9 cellular contexts compared by ENCODE assay signal in the genomic region with DNA sequence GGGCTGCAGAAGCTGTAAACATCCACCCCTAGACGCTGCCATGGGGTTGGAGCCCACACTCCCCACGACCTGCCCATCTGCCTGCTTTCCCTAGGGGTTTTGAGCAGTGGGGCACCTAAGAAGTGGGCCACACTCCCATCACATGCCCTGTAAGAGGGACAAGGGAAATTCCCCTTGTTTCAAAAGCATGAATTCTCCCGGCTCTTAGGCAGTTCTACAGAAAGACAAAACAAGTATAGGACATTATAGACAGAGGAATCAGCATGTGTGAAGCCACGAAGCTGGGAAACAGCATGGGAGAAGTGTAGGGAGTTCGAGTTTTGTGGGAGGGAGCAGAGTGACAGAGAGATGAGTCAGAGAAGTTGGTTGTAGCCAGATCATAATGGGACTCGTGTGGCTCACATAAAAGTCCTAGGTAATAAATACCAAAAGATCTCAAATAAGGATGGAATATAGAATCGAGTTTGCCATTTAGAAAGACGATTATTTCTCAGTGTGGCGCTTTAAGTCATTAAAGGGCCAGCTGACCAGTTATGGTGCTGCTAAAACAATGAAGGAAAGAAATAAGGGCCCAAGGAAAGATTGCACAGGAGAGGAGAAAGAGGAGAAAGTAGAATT. TPM values are rescaled to one million over a fixed set of nuclear protein-coding genes. Genes with fewer than 3 reads are reported as not detected.
DNase-seq lines count a peak whose midpoint lies in the region; ATAC-seq, FAIRE-seq and TF ChIP-seq lines count a peak whose summit lies in the region.
"Had no signal": no experiment of that assay in that cellular context is flagged by ENCODE, and none has a peak within 500 bp of the region (broad histone marks: within the 10 kb centered on the region; RNA-seq: fewer than 3 reads in every experiment).

No MANE protein-coding gene starts in this region.

- no peaks in the 10 kb centered on the region for H3K9me3 ChIP-seq in smooth muscle cell (replicated peaks; ENCODE audit: low read depth)

- H3K36me3 Mint-ChIP-seq in activated CD4-positive, alpha-beta T cell treated with anti-CD3 and anti-CD28 coated beads, Interleukin-2, amount 10 ng/mL, durations not matched to agents 24 days and 14 days (ENCODE audit: low read depth), result peaks cover 6% of the 10 kb centered on the region
- H3K36me3 Mint-ChIP-seq: CD4-positive, CD25-positive, alpha-beta regulatory T cell had no signal

- no peaks in the 10 kb centered on the region for H3K36me3 ChIP-seq in smooth muscle cell (ENCODE audit: low read depth)

- ATAC-seq in esophagus mucosa (peak; percentile 83), sciatic nerve (no peak), GM18870 (IDR thresholded peaks at IDR 0.05; ENCODE audit: unreplicated experiment) (no peak)

- peak overlapping the region; percentile 5 for H3K4me3 Mint-ChIP-seq in activated CD4-positive, alpha-beta T cell treated with anti-CD3 and anti-CD28 coated beads, Interleukin-2, amount 10 ng/mL, durations not matched to agents 24 days and 14 days
- H3K4me3 Mint-ChIP-seq: CD4-positive, CD25-positive, alpha-beta regulatory T cell had no signal

- peak overlapping the region; percentile 79 for H3K4me2 ChIP-seq in smooth muscle cell

- H3F3A ChIP-seq in smooth muscle cell (ENCODE audit: low read depth), result peaks cover 9% of the 10 kb centered on the region

- H3K27me3 Mint-ChIP-seq in activated CD4-positive, alpha-beta T cell treated with anti-CD3 and anti-CD28 coated beads, Interleukin-2, amount 10 ng/mL, durations not matched to agents 24 days and 14 days, result no peaks in the 10 kb centered on the region
- H3K27me3 Mint-ChIP-seq: CD4-positive, CD25-positive, alpha-beta regulatory T cell had no signal

- no peaks in the 10 kb centered on the region for H3K9me3 Mint-ChIP-seq in activated CD4-positive, alpha-beta T cell treated with anti-CD3 and anti-CD28 coated beads, Interleukin-2, amount 10 ng/mL, durations not matched to agents 24 days and 14 days
- H3K9me3 Mint-ChIP-seq: CD4-positive, CD25-positive, alpha-beta regulatory T cell had no signal

- TF ChIP-seq CTCF in smooth muscle cell (IDR thresholded peaks at IDR 0.05; ENCODE audit: borderline replicate concordance, insufficient read depth, poor library complexity, severe bottlenecking), result no peak

- H3K4me1 ChIP-seq in smooth muscle cell (ENCODE audit: low read depth), result peaks cover 5% of the 10 kb centered on the region

- peak; percentile 96 for FAIRE-seq in RCC 7860 (lab: Jason Lieb, UNC)

- peaks cover 11% of the 10 kb centered on the region for H3K4me1 Mint-ChIP-seq in activated CD4-positive, alpha-beta T cell treated with anti-CD3 and anti-CD28 coated beads, Interleukin-2, amount 10 ng/mL, durations not matched to agents 24 days and 14 days

- intact Hi-C loops in activated CD4-positive, alpha-beta T cell treated with anti-CD3 and anti-CD28 coated beads, Interleukin-2, amount 10 ng/mL, durations not matched to agents 24 days and 14 days (cut with micrococcal nuclease), result no loop called here
- intact Hi-C loops in sciatic nerve (cut with DNase I), result no loop called here

- H3K79me2 ChIP-seq in smooth muscle cell (ENCODE audit: low read depth), result peaks cover 13% of the 10 kb centered on the region

- H2AFZ ChIP-seq in smooth muscle cell (ENCODE audit: low read depth), result peak overlapping the region; percentile 20

- H3K9ac ChIP-seq in smooth muscle cell (ENCODE audit: low read depth), result peak overlapping the region; percentile 69

- H4K20me1 ChIP-seq in smooth muscle cell (ENCODE audit: low read depth), result no peaks in the 10 kb centered on the region

- peak overlapping the region; percentile 9 for H3K4me3 ChIP-seq in smooth muscle cell

- no peaks in the 10 kb centered on the region for H3K27me3 ChIP-seq in smooth muscle cell (ENCODE audit: low read depth)

- 14% methylated on average over 9 of the region's 9 CpGs for WGBS in smooth muscle cell (ENCODE audit: low lambda C conversion rate)

- peak overlapping the region; percentile 6 for H3K27ac Mint-ChIP-seq in activated CD4-positive, alpha-beta T cell treated with anti-CD3 and anti-CD28 coated beads, Interleukin-2, amount 10 ng/mL, durations not matched to agents 24 days and 14 days

- no peak for DNase-seq in activated CD4-positive, alpha-beta T cell treated with anti-CD3 and anti-CD28 coated beads, Interleukin-2, amount 10 ng/mL, durations not matched to agents 24 days and 14 days
- no peak for DNase-seq in activated CD4-positive, alpha-beta T cell treated with anti-CD3 and anti-CD28 coated beads for 4 hours
- peak; percentile 88 for DNase-seq in RCC 7860 (ENCODE audit: low spot score)
- DNase-seq in smooth muscle cell (lab: John Stamatoyannopoulos, UW; ENCODE audit: unreplicated experiment), result peak; percentile 15
- DNase-seq in sciatic nerve (ENCODE audit: low spot score), result no peak
- no peak for DNase-seq in NCI-H345 treated with DMSO at 0.1 percent for 48 hours (lab: John Stamatoyannopoulos, UW; ENCODE audit: unreplicated experiment)
- DNase-seq: CD4-positive, CD25-positive, alpha-beta regulatory T cell had no signal

- peak overlapping the region; percentile 94 for H3K27ac ChIP-seq in smooth muscle cell (ENCODE audit: low read depth)

RNA-seq across cellular contexts. Expression of gene APOO, which starts 23.9 kb away (rescaled TPM):
- 27.1 and 33.7 TPM in 2 replicates for total RNA-seq in activated CD4-positive, alpha-beta T cell treated with anti-CD3 and anti-CD28 coated beads, Interleukin-2, amount 10 ng/mL, durations not matched to agents 24 days and 14 days
- total RNA-seq in esophagus mucosa (18.4 TPM), smooth muscle cell (38.5 and 38.7 TPM in 2 replicates), sciatic nerve (38.6 TPM)
- 54.0 and 54.3 TPM in 2 replicates for polyA plus RNA-seq in smooth muscle cell

RNA-seq across cellular contexts. Expression of gene CXorf58, which starts 24.0 kb away (rescaled TPM):
- not detected in 2 replicates for total RNA-seq in activated CD4-positive, alpha-beta T cell treated with anti-CD3 and anti-CD28 coated beads, Interleukin-2, amount 10 ng/mL, durations not matched to agents 24 days and 14 days
- total RNA-seq in esophagus mucosa, result not detected
- total RNA-seq in smooth muscle cell, result not detected in 2 replicates
- 0.45 TPM in 1 of 2 replicates, not detected in the other for polyA plus RNA-seq in smooth muscle cell
- not detected for total RNA-seq in sciatic nerve
- total RNA-seq: CD4-positive, CD25-positive, alpha-beta regulatory T cell had no signal
- polyA plus RNA-seq: CD4-positive, CD25-positive, alpha-beta regulatory T cell had no signal

Comparison
In these comparisons a context has a peak if more than half of its experiments do, and no peak if none do; other contexts are left out.
1. DNase-seq: peak in RCC 7860 (single experiment) and smooth muscle cell (single experiment); none in activated CD4-positive, alpha-beta T cell treated with anti-CD3 and anti-CD28 coated beads, Interleukin-2, amount 10 ng/mL, durations not matched to agents 24 days and 14 days (single experiment), activated CD4-positive, alpha-beta T cell treated with anti-CD3 and anti-CD28 coated beads for 4 hours (0 of 2), sciatic nerve (single experiment) and NCI-H345 treated with DMSO at 0.1 percent for 48 hours (single experiment).